ENCODE assay signal across 12 cellular contexts in the genomic region with DNA sequence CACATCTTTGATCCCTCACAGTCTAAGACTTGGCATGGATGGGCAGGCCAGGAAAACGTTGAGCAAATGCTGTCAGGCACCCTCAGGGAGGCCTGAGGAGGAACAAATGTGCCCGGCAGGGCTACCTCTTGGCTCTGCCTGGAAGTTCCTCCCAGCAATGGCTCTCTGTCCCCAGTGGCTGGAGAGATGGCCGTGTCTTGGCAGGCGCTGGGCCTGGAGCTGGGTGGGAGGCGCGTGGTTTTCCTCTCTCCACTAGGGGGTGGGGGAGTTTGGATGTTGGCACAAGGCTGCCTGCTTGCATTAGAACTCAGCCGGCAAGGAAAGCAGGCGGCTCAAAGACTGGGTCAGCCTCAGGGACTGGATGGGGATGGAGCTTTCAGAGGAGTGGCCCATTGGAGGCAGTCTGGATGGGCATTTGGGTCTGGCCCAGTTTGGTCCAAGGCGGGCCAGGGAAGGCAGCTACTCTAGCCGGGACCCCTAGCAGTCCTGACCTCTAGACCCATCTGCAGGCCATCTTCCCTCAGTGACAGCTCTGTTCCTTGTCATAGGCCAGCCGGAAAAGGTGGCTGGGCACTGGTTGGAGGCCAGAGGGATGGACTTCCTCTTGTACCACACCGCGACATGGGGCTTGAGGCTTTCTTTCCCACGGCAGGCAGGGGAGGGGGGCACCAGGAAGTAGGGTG.
A peak's percentile ranks its signal among the peaks of the same experiment; 100 is the strongest.
DNase-seq lines count a peak whose midpoint lies in the region; ATAC-seq and TF ChIP-seq lines count a peak whose summit lies in the region.
"Had no signal": no experiment of that assay in that cellular context is flagged by ENCODE, and none has a peak within 500 bp of the region (broad histone marks: within the 10 kb centered on the region; RNA-seq: fewer than 3 reads in every experiment).

No MANE protein-coding gene starts in this region.

- no peak overlapping the region for H3K4me2 ChIP-seq in DND-41 (ENCODE audit: insufficient read depth, low read length)
- no peak overlapping the region for H3K4me2 ChIP-seq in neural progenitor cell
- no peak overlapping the region for H3K4me2 ChIP-seq in neuronal stem cell (ENCODE audit: insufficient read depth, low read length, poor library complexity, severe bottlenecking)

- no peak overlapping the region for H2AK5ac ChIP-seq in neuronal stem cell (ENCODE audit: low read depth, low read length)

- no peak overlapping the region for H2BK12ac ChIP-seq in neuronal stem cell (ENCODE audit: low read length)

- H3K14ac ChIP-seq in neuronal stem cell (ENCODE audit: low read length): no peak overlapping the region

- H3K4me1 Mint-ChIP-seq in endothelial cell (ENCODE audit: unreplicated experiment) (peaks cover 6% of the 10 kb centered on the region), neural progenitor cell (no peaks in the 10 kb centered on the region)

- ATAC-seq in DND-41 (ENCODE audit: insufficient read depth, low read depth): no peak

- H2AFZ ChIP-seq in DND-41 (ENCODE audit: low read depth, low read length) (no peak overlapping the region), neural progenitor cell (replicated peaks) (peak overlapping the region; percentile 82), neuronal stem cell (ENCODE audit: low read length) (no peak overlapping the region)

- H4K8ac ChIP-seq in neuronal stem cell (ENCODE audit: low read depth, low read length): no peak overlapping the region

- TF ChIP-seq CTCF in DND-41 (IDR thresholded peaks at IDR 0.05; ENCODE audit: borderline replicate concordance, extremely low read depth, low read length, poor library complexity, severe bottlenecking) (peak; percentile 44), endothelial cell (IDR thresholded peaks at IDR 0.05; ENCODE audit: unreplicated experiment) (peak; percentile 47), neural progenitor cell (IDR thresholded peaks at IDR 0.05) (peak; percentile 58)

- H3K23ac ChIP-seq in neuronal stem cell (ENCODE audit: low read depth, low read length, poor library complexity): no peak overlapping the region

- no peaks in the 10 kb centered on the region for H3K36me3 ChIP-seq in DND-41 (ENCODE audit: insufficient read depth, low read length)
- H3K36me3 ChIP-seq in neural progenitor cell: no peaks in the 10 kb centered on the region
- H3K36me3 ChIP-seq in neuronal stem cell (replicated peaks in 1 of 2; ENCODE audit: control insufficient read depth in 2 of 2, insufficient read depth in 2 of 2, low read length in 2 of 2): no peaks in the 10 kb centered on the region

- no peak overlapping the region for H4K91ac ChIP-seq in neuronal stem cell (ENCODE audit: low read depth, low read length, poor library complexity)

- no peaks in the 10 kb centered on the region for H3F3A ChIP-seq in neural progenitor cell (ENCODE audit: low read depth)

- H3K27ac Mint-ChIP-seq in endothelial cell (ENCODE audit: unreplicated experiment): no peak overlapping the region
- no peak overlapping the region for H3K27ac Mint-ChIP-seq in neural progenitor cell

- H3K4me3 Mint-ChIP-seq in endothelial cell (ENCODE audit: unreplicated experiment) (no peak overlapping the region), neural progenitor cell (no peak overlapping the region)

- H3K27me3 Mint-ChIP-seq in endothelial cell (ENCODE audit: unreplicated experiment) (peaks cover 10% of the 10 kb centered on the region), neural progenitor cell (ENCODE audit: insufficient read depth, low read depth) (peaks cover 7% of the 10 kb centered on the region)

- H2BK15ac ChIP-seq in neuronal stem cell (ENCODE audit: low read length): no peak overlapping the region

- peaks cover 4% of the 10 kb centered on the region for H3K9me3 ChIP-seq in DND-41 (ENCODE audit: insufficient read depth, low read length, severe bottlenecking)
- no peaks in the 10 kb centered on the region for H3K9me3 ChIP-seq in neural progenitor cell (ENCODE audit: low read depth)
- H3K9me3 ChIP-seq in neuronal stem cell (replicated peaks in 1 of 2; ENCODE audit: control insufficient read depth in 2 of 2, insufficient read depth in 1 of 2, low read depth in 1 of 2, low read length in 2 of 2): peaks cover 0 to 6% of the 10 kb centered on the region in 2 donors
- H3K9me3 ChIP-seq: testis had no signal

- WGBS in neuronal stem cell (ENCODE audit: extremely low coverage in 2 of 2, insufficient read length in 2 of 2, insufficient replicate concordance in 1 of 2), 2 donors: no CpG with 5 or more reads among the region's 14 CpGs

- H3K4me1 ChIP-seq in DND-41 (ENCODE audit: insufficient read depth, low read length): no peaks in the 10 kb centered on the region
- H3K4me1 ChIP-seq in neural progenitor cell: peaks cover 4% of the 10 kb centered on the region
- H3K4me1 ChIP-seq in neuronal stem cell (ENCODE audit: control insufficient read depth in 2 of 2, insufficient read depth in 1 of 2, low read depth in 1 of 2, low read length in 2 of 2): peaks cover 0 to 1% of the 10 kb centered on the region in 2 donors
- H3K4me1 ChIP-seq: testis had no signal

- no peak overlapping the region for H3K4ac ChIP-seq in neuronal stem cell (ENCODE audit: low read length)

- peak; percentile 7 for DNase-seq in DND-41
- peak; percentile 29 to 32 for DNase-seq in Kasumi-1 (lab: John Stamatoyannopoulos, UW)
- peak; percentile 30 for DNase-seq in endothelial cell (ENCODE audit: low spot score)
- DNase-seq in neural progenitor cell (ENCODE audit: low spot score): peak; percentile 67
- DNase-seq in MV-4-11 (lab: John Stamatoyannopoulos, UW): no peak
- DNase-seq in neuronal stem cell (ENCODE audit: low spot score): no peak
- no peak for DNase-seq in NCI-H146 treated with DMSO at 0.1 percent for 48 hours (lab: John Stamatoyannopoulos, UW; ENCODE audit: unreplicated experiment)
- no peak for DNase-seq in stimulated activated CD4-positive, alpha-beta T cell treated with anti-CD3 and anti-CD28 coated beads, Interleukin-2, amount 100 ng/mL, for 48 hours
- DNase-seq: activated CD4-positive, alpha-beta T cell treated with anti-CD3 and anti-CD28 coated beads, Interleukin-2, amount 50 U/mL, for 4 hours; NCI-H1417 treated with DMSO at 0.1 percent for 48 hours; stimulated activated CD4-positive, alpha-beta T cell treated with anti-CD3 and anti-CD28 coated beads, Interleukin-2, amount 100 ng/mL, for 24 hours; testis had no signal

- H3K27me3 ChIP-seq in DND-41 (ENCODE audit: insufficient read depth, low read length, poor library complexity) (peaks cover 4% of the 10 kb centered on the region), neural progenitor cell (no peaks in the 10 kb centered on the region), neuronal stem cell (ENCODE audit: control insufficient read depth in 3 of 3, insufficient read depth in 3 of 3, low read depth in 1 of 3, low read length in 3 of 3) (peaks cover 0 to 4% (median 0%) of the 10 kb centered on the region in 3 experiments)
- H3K27me3 ChIP-seq: testis had no signal

- H3K36me3 Mint-ChIP-seq in endothelial cell (ENCODE audit: low read depth, unreplicated experiment) (no peaks in the 10 kb centered on the region), neural progenitor cell (no peaks in the 10 kb centered on the region)

- H4K20me1 ChIP-seq in DND-41 (ENCODE audit: insufficient read depth, low read length) (no peaks in the 10 kb centered on the region), neural progenitor cell (ENCODE audit: low read depth) (no peaks in the 10 kb centered on the region)

- H3K27ac ChIP-seq in DND-41 (ENCODE audit: low read length) (no peak overlapping the region), neural progenitor cell (no peak overlapping the region), neuronal stem cell (replicated peaks; ENCODE audit: low read length) (no peak overlapping the region)
- H3K27ac ChIP-seq: testis had no signal

- no peak overlapping the region for H3K18ac ChIP-seq in neuronal stem cell (ENCODE audit: low read length)

- no peaks in the 10 kb centered on the region for H3K79me2 ChIP-seq in DND-41 (ENCODE audit: insufficient read depth, low read length)
- no peaks in the 10 kb centered on the region for H3K79me2 ChIP-seq in neural progenitor cell (ENCODE audit: low read depth)

- no peak overlapping the region for H2BK5ac ChIP-seq in neuronal stem cell (ENCODE audit: low read length)

- H3K4me3 ChIP-seq in DND-41 (ENCODE audit: low read depth in 1 of 2, low read length in 2 of 2) (no peak overlapping the region), neural progenitor cell (no peak overlapping the region), neuronal stem cell (ENCODE audit: low read length in 2 of 2) (no peak overlapping the region)
- H3K4me3 ChIP-seq: testis had no signal

- H2BK120ac ChIP-seq in neuronal stem cell (ENCODE audit: low read depth, low read length): no peak overlapping the region

- no peaks in the 10 kb centered on the region for H3K79me1 ChIP-seq in neuronal stem cell (ENCODE audit: low read depth, low read length)

- H3K9me3 Mint-ChIP-seq in endothelial cell (ENCODE audit: unreplicated experiment) (no peaks in the 10 kb centered on the region), neural progenitor cell (peaks cover 11% of the 10 kb centered on the region)

- no peak overlapping the region for H3K9ac ChIP-seq in DND-41 (ENCODE audit: low read depth, low read length)
- H3K9ac ChIP-seq in neural progenitor cell: no peak overlapping the region
- H3K9ac ChIP-seq in neuronal stem cell (ENCODE audit: low read depth, low read length, poor library complexity): no peak overlapping the region

Comparison
In these comparisons a context has a peak if more than half of its experiments do, and no peak if none do; other contexts are left out.
1. DNase-seq: peak in DND-41 (single experiment), Kasumi-1 (2 of 2), endothelial cell (single experiment) and neural progenitor cell (single experiment); none in MV-4-11 (single experiment), neuronal stem cell (single experiment), NCI-H146 treated with DMSO at 0.1 percent for 48 hours (single experiment) and stimulated activated CD4-positive, alpha-beta T cell treated with anti-CD3 and anti-CD28 coated beads, Interleukin-2, amount 100 ng/mL, for 48 hours (0 of 2).
2. Peak in every context shown above with its lines, with median percentiles within 50 percentile points of each other: CTCF ChIP-seq.